In genomic region chr4:81783565-81783964, GRCh38 we compare ENCODE assay signal across 25 cellular contexts.
DNase-seq lines count a peak whose midpoint lies in the region; ATAC-seq, FAIRE-seq and TF ChIP-seq lines count a peak whose summit lies in the region.
"Had no signal": no experiment of that assay in that cellular context is flagged by ENCODE, and none has a peak within 500 bp of the region (broad histone marks: within the 10 kb centered on the region; RNA-seq: fewer than 3 reads in every experiment).

No MANE protein-coding gene starts in this region.

- TF ChIP-seq POLR2A in K562 (conservative IDR thresholded peaks at IDR 0.05) = no peak

- H3K27me3 ChIP-seq in K562 (ENCODE audit: control insufficient read depth in 2 of 2, insufficient read depth in 2 of 2, low read length in 2 of 2) = no peaks in the 10 kb centered on the region
- H3K27me3 ChIP-seq: BE2C, BLaER1 had no signal

- no peaks in the 10 kb centered on the region for H3K36me3 ChIP-seq in K562 (ENCODE audit: control insufficient read depth, insufficient read depth, low read length)
- H3K36me3 ChIP-seq: BE2C, BLaER1 had no signal

- CTCF ChIA-PET in K562 (lab: Yijun Ruan, JAX; ENCODE audit: low intra/inter-chr PET ratio) = no interaction called here

- no peak overlapping the region for H3K27ac ChIP-seq in K562 (ENCODE audit: extremely low read depth, low read depth, low read length)
- H3K27ac ChIP-seq: BLaER1 had no signal

- in situ Hi-C loops in K562 (cut with MboI) = no loop called here

- intact Hi-C loops in K562 (cut with micrococcal nuclease) = no loop called here

- peaks cover 12 to 25% of the 10 kb centered on the region in 2 experiments for H3K4me1 ChIP-seq in K562 (replicated peaks in 1 of 2; ENCODE audit: control insufficient read depth in 2 of 2, insufficient read depth in 2 of 2, low read length in 2 of 2)
- H3K4me1 ChIP-seq: BE2C, BLaER1 had no signal

- H3K4me3 ChIP-seq in K562 = no peak overlapping the region
- H3K4me3 ChIP-seq: BLaER1, GM12878 had no signal

- no peaks in the 10 kb centered on the region for H3K9me1 ChIP-seq in K562 (ENCODE audit: control insufficient read depth, insufficient read depth, low read length)

- POLR2A ChIA-PET in K562 (lab: Yijun Ruan, JAX) = no interaction called here

- DNase-seq in NCI-H69 (lab: John Stamatoyannopoulos, UW) = peak; percentile 4
- no peak for DNase-seq in K562 (ENCODE audit: extremely low read depth in 1 of 4, low spot score in 3 of 4)
- peak; percentile 57 for DNase-seq in putamen (ENCODE audit: low spot score)
- no peak for DNase-seq in SW 1271 (lab: John Stamatoyannopoulos, UW)
- DNase-seq: 8988T; ACHN; BE2C; C1 segment of cervical spinal cord; CD4-positive, alpha-beta memory T cell; CD4-positive, CD25-positive, alpha-beta regulatory T cell; CD8-positive, alpha-beta memory T cell; COR-L47; DMS 273 treated with DMSO at 0.1 percent for 48 hours; DMS153; DMS53; DMS79; DND-41; EL; GDM1 had no signal

- H3K9me3 ChIP-seq in K562 (replicated peaks; ENCODE audit: control insufficient read depth, insufficient read depth, low read depth, low read length) = no peaks in the 10 kb centered on the region
- H3K9me3 ChIP-seq: BE2C, BLaER1 had no signal

- BruUV-seq in K562 (replicated peaks; lab: Mats Ljungman, UMichigan) = no TSS peak

- H4K20me1 ChIP-seq in K562 (replicated peaks; ENCODE audit: control insufficient read depth, insufficient read depth, low read length) = no peaks in the 10 kb centered on the region
- H4K20me1 ChIP-seq: BLaER1 had no signal

- H3K9ac ChIP-seq in K562 (ENCODE audit: insufficient read depth in 1 of 2, low read depth in 2 of 2, low read length in 2 of 2) = no peak overlapping the region
- H3K9ac ChIP-seq: BLaER1 had no signal

- no peak for FAIRE-seq in K562 (lab: Jason Lieb, UNC)
- FAIRE-seq: A204.1, GM12878, GM12892, GM18507 had no signal

- no peak overlapping the region for H2AFZ ChIP-seq in K562 (ENCODE audit: low read depth, low read length)

- TF ChIP-seq RAD21 in K562 (CRISPR knock-in tag; conservative IDR thresholded peaks at IDR 0.05 in 1 of 2, IDR thresholded peaks at IDR 0.05 in 1 of 2) = no peak

- TF ChIP-seq CTCF in K562 (IDR thresholded peaks at IDR 0.05 in 2 of 3, conservative IDR thresholded peaks at IDR 0.05 in 1 of 3; ENCODE audit: insufficient read depth in 2 of 3, low read depth in 1 of 3, low read length in 3 of 3) = no peak

- 67% methylated on average over 2 of the region's 2 CpGs for WGBS in K562 (ENCODE audit: insufficient coverage, low coverage, missing lambda C conversion rate)

- H3K4me2 ChIP-seq in K562 (ENCODE audit: insufficient read depth, low read length) = no peak overlapping the region
- H3K4me2 ChIP-seq: BLaER1 had no signal

- TF ChIP-seq EP300 in K562 (IDR thresholded peaks at IDR 0.05; ENCODE audit: low read length) = no peak

- ATAC-seq in K562 (no peak), GM21381 (IDR thresholded peaks at IDR 0.05; ENCODE audit: unreplicated experiment) (no peak)
- ATAC-seq: GM12878 had no signal

- no peaks in the 10 kb centered on the region for H3K79me2 ChIP-seq in K562 (ENCODE audit: control insufficient read depth, insufficient read depth, low read length)

TF ChIP-seq in K562, 482 proteins besides CTCF, POLR2A, EP300 and RAD21:
- TF ChIP-seq RFX1 (IDR thresholded peaks at IDR 0.05) = peak; percentile 80
- no peak for TF ChIP-seq POLR3A (IDR thresholded peaks at IDR 0.05; ENCODE audit: borderline replicate concordance, extremely low read depth, insufficient read depth, insufficient read length)

Comparison
In these comparisons a context has a peak if more than half of its experiments do, and no peak if none do; other contexts are left out.
1. DNase-seq: peak in NCI-H69 (single experiment) and putamen (single experiment); none in K562 (0 of 4) and SW 1271 (0 of 2).